Comparison of ENCODE assay signal across 1 cellular context in the genomic region with DNA sequence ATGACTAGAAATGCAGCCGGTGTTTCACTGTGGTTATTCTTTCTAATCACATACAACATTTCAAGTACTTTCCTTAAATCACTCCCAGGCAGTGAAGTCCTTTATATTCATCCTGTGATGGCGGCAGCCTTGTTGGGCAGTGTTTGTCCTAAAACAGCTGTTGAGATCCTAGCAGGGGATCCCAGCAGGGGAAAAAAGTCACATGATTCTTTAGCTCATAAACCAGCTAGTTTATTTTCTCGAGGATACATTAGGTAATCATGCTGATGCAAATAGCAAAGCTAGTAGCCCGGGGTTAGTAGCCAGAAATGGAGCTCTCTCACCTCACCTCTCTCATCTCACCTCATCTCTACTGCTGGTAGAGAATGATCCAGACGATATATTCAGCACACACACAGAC.
TF ChIP-seq lines count a peak whose summit lies in the region.

No MANE protein-coding gene starts in this region.

TF ChIP-seq in GM23338, 12 proteins besides CTCF, POLR2A, EP300 and RAD21 (continued from another document):
- TF ChIP-seq ZNF462 (CRISPR knock-in tag; IDR thresholded peaks at IDR 0.05) (no peak), POLR2AphosphoS5 (IDR thresholded peaks at IDR 0.05; ENCODE audit: low read depth) (no peak), JUNB (IDR thresholded peaks at IDR 0.05; ENCODE audit: unreplicated experiment) (no peak), EZH2 (IDR thresholded peaks at IDR 0.05; ENCODE audit: low read depth, unreplicated experiment) (no peak)
- TF ChIP-seq, protein P1, sequence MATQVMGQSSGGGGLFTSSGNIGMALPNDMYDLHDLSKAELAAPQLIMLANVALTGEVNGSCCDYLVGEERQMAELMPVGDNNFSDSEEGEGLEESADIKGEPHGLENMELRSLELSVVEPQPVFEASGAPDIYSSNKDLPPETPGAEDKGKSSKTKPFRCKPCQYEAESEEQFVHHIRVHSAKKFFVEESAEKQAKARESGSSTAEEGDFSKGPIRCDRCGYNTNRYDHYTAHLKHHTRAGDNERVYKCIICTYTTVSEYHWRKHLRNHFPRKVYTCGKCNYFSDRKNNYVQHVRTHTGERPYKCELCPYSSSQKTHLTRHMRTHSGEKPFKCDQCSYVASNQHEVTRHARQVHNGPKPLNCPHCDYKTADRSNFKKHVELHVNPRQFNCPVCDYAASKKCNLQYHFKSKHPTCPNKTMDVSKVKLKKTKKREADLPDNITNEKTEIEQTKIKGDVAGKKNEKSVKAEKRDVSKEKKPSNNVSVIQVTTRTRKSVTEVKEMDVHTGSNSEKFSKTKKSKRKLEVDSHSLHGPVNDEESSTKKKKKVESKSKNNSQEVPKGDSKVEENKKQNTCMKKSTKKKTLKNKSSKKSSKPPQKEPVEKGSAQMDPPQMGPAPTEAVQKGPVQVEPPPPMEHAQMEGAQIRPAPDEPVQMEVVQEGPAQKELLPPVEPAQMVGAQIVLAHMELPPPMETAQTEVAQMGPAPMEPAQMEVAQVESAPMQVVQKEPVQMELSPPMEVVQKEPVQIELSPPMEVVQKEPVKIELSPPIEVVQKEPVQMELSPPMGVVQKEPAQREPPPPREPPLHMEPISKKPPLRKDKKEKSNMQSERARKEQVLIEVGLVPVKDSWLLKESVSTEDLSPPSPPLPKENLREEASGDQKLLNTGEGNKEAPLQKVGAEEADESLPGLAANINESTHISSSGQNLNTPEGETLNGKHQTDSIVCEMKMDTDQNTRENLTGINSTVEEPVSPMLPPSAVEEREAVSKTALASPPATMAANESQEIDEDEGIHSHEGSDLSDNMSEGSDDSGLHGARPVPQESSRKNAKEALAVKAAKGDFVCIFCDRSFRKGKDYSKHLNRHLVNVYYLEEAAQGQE (IDR thresholded peaks at IDR 0.05; ENCODE audit: unreplicated experiment), result no peak
